1 cellular context compared by ENCODE assay signal in genomic region chr5:10702911-10703491, GRCh38.
A peak's percentile ranks its signal among the peaks of the same experiment; 100 is the strongest.
TF ChIP-seq lines count a peak whose summit lies in the region.

No MANE protein-coding gene starts in this region.

TF ChIP-seq in K562, 482 proteins besides CTCF, POLR2A, EP300 and RAD21 (continued from another document and continues in another):
- TF ChIP-seq BCLAF1 (IDR thresholded peaks at IDR 0.05; ENCODE audit: borderline replicate concordance in 1 of 2, control insufficient read depth in 1 of 2, low read depth in 2 of 2, low read length in 1 of 2) (peak in 1 of 2 experiments; percentile 66; a peak in 1 of 4 replicates), TAF7 (tag; IDR thresholded peaks at IDR 0.05) (no peak), DPF2 (IDR thresholded peaks at IDR 0.05) (peak; percentile 99), ZBED1 (IDR thresholded peaks at IDR 0.05) (no peak), PPARD (CRISPR knock-in tag; IDR thresholded peaks at IDR 0.05) (no peak), MBD2 (IDR thresholded peaks at IDR 0.05; ENCODE audit: borderline replicate concordance, low read depth) (peak; percentile 64; the same call in 1 of the 2 replicates), ZNF384 (IDR thresholded peaks at IDR 0.05; ENCODE audit: low read depth, low read length) (no peak; the same call in 1 of the 2 replicates), FOXK1 (CRISPR knock-in tag; IDR thresholded peaks at IDR 0.05; ENCODE audit: borderline replicate concordance) (no peak), NONO (IDR thresholded peaks at IDR 0.05; ENCODE audit: low read depth in 2 of 2, low read length in 1 of 2) (peak in 1 of 2 experiments; percentile 40; a peak in 1 of 4 replicates), ZBTB49 (CRISPR knock-in tag; IDR thresholded peaks at IDR 0.05; ENCODE audit: borderline replicate concordance) (no peak), POLR2B (IDR thresholded peaks at IDR 0.05; ENCODE audit: low read depth, partially characterized antibody) (no peak), CHD4 (IDR thresholded peaks at IDR 0.05; ENCODE audit: insufficient read depth, insufficient replicate concordance, low read depth, low read length, poor library complexity, severe bottlenecking) (no peak), POLR2AphosphoS5 (IDR thresholded peaks at IDR 0.05; ENCODE audit: control insufficient read depth, insufficient read depth, low read depth, low read length) (peak; percentile 95), EGR1 (conservative IDR thresholded peaks at IDR 0.05) (peak; percentile 5; the same call in 1 of the 2 replicates), ETV6 (IDR thresholded peaks at IDR 0.05; ENCODE audit: borderline replicate concordance in 1 of 2, low read depth in 2 of 2, low read length in 1 of 2) (peak; percentile 54 to 82; a peak in 3 of 4 replicates), ETV6 (CRISPR knock-in tag; IDR thresholded peaks at IDR 0.05; ENCODE audit: borderline replicate concordance) (no peak), ZNF316 (IDR thresholded peaks at IDR 0.05) (no peak), E2F6 (IDR thresholded peaks at IDR 0.05; ENCODE audit: borderline replicate concordance in 1 of 2, extremely low read depth in 1 of 2, insufficient read depth in 1 of 2, insufficient read length in 1 of 2, low read depth in 1 of 2, low read length in 1 of 2, poor library complexity in 1 of 2, severe bottlenecking in 1 of 2) (peak in 1 of 2 experiments; percentile 3), MXI1 (IDR thresholded peaks at IDR 0.05; ENCODE audit: low read depth, low read length) (0 out of 2 replicates have a peak, but pooled peaks have one; percentile 10), USF1 (CRISPR knock-in tag; IDR thresholded peaks at IDR 0.05) (no peak), XRCC5 (IDR thresholded peaks at IDR 0.05; ENCODE audit: low read depth, low read length) (0 out of 2 replicates have a peak, but pooled peaks have one; percentile 35), HNRNPK (IDR thresholded peaks at IDR 0.05; ENCODE audit: low read depth, low read length, poor library complexity, severe bottlenecking) (no peak), PBX2 (CRISPR knock-in tag; IDR thresholded peaks at IDR 0.05; ENCODE audit: low read depth) (no peak), PBX2 (tag; conservative IDR thresholded peaks at IDR 0.05; ENCODE audit: low read depth) (no peak), GMEB1 (CRISPR knock-in tag; IDR thresholded peaks at IDR 0.05) (no peak), CC2D1A (IDR thresholded peaks at IDR 0.05) (no peak), MAFF (IDR thresholded peaks at IDR 0.05; ENCODE audit: low read length) (peak; percentile 28; the same call in 1 of the 2 replicates), ZNF699 (CRISPR knock-in tag; IDR thresholded peaks at IDR 0.05; ENCODE audit: insufficient replicate concordance) (no peak), CTCFL (IDR thresholded peaks at IDR 0.05; ENCODE audit: borderline replicate concordance, insufficient read depth, low read depth, low read length, poor library complexity, severe bottlenecking) (no peak), NR2C2 (CRISPR knock-in tag; IDR thresholded peaks at IDR 0.05) (no peak), NR2C2 (tag; IDR thresholded peaks at IDR 0.05) (no peak), ZNF639 (CRISPR knock-in tag; conservative IDR thresholded peaks at IDR 0.05 in 1 of 2, IDR thresholded peaks at IDR 0.05 in 1 of 2) (peak in 1 of 2 experiments; percentile 76; a peak in 2 of 4 replicates), LCOR (CRISPR knock-in tag; IDR thresholded peaks at IDR 0.05) (peak; percentile 94; the same call in 1 of the 2 replicates), ZBTB1 (CRISPR knock-in tag; IDR thresholded peaks at IDR 0.05; ENCODE audit: borderline replicate concordance, low read depth) (no peak), MCM2 (IDR thresholded peaks at IDR 0.05; ENCODE audit: low read depth) (no peak), ZNF274 (IDR thresholded peaks at IDR 0.05; ENCODE audit: borderline replicate concordance, low read depth, low read length) (no peak), RNF219 (CRISPR knock-in tag; IDR thresholded peaks at IDR 0.05) (no peak), SIX5 (IDR thresholded peaks at IDR 0.05; ENCODE audit: borderline replicate concordance in 1 of 2, insufficient read depth in 1 of 2, low read depth in 1 of 2, low read length in 2 of 2) (no peak), DACH1 (IDR thresholded peaks at IDR 0.05; ENCODE audit: partially characterized antibody) (no peak), SMARCA4 (IDR thresholded peaks at IDR 0.05) (peak; percentile 98), KLF6 (CRISPR knock-in tag; IDR thresholded peaks at IDR 0.05; ENCODE audit: borderline replicate concordance) (no peak), HCFC1 (IDR thresholded peaks at IDR 0.05; ENCODE audit: low read depth, low read length) (0 out of 2 replicates have a peak, but pooled peaks have one; percentile 21), HINFP (tag; conservative IDR thresholded peaks at IDR 0.05; ENCODE audit: low read depth) (no peak)
